ENCODE assay signal across 10 cellular contexts in the genomic region with DNA sequence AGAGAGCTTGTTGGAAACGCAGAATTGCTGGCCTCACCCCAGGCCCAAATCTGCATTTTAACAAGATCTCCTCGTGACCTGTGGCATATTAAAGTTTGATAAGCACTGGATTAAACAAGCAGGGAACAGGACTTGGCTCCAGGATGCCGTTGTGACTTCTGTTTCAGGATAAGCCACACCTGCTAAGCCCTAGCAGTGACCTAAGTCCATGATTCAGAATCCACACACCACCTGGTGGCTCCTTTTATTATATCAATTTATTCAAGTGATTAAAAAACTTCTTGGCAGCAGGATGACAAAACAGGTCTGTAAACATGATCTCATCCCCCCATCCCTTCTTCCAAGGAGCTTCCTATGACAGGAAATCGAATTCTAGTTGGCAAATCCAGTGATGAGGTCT. TPM values are rescaled to one million over a fixed set of nuclear protein-coding genes. Genes with fewer than 3 reads are reported as not detected.
DNase-seq lines count a peak whose midpoint lies in the region; ATAC-seq and TF ChIP-seq lines count a peak whose summit lies in the region.
"Had no signal": no experiment of that assay in that cellular context is flagged by ENCODE, and none has a peak within 500 bp of the region (broad histone marks: within the 10 kb centered on the region; RNA-seq: fewer than 3 reads in every experiment).

No MANE protein-coding gene starts in this region.

- no peaks in the 10 kb centered on the region for H3K4me1 Mint-ChIP-seq in Calu3 (ENCODE audit: low read depth, unreplicated experiment)
- H3K4me1 Mint-ChIP-seq in natural killer cell: no peaks in the 10 kb centered on the region
- H3K4me1 Mint-ChIP-seq: activated CD4-positive, alpha-beta T cell treated with anti-CD3 and anti-CD28 coated beads for 36 hours had no signal

- no peaks in the 10 kb centered on the region for H3K9me3 ChIP-seq in MM.1S (replicated peaks; ENCODE audit: insufficient read depth, low read length)

- H3K9me3 Mint-ChIP-seq in Calu3 (ENCODE audit: low read depth, unreplicated experiment) (no peaks in the 10 kb centered on the region), natural killer cell (no peaks in the 10 kb centered on the region)

- H3K79me2 ChIP-seq in MM.1S (ENCODE audit: low read length): no peaks in the 10 kb centered on the region

- peaks cover 39% of the 10 kb centered on the region for H3K27me3 Mint-ChIP-seq in Calu3 (ENCODE audit: unreplicated experiment)
- no peaks in the 10 kb centered on the region for H3K27me3 Mint-ChIP-seq in natural killer cell (ENCODE audit: low read depth in 2 of 2)
- H3K27me3 Mint-ChIP-seq: activated CD4-positive, alpha-beta T cell treated with anti-CD3 and anti-CD28 coated beads for 36 hours had no signal

- no peaks in the 10 kb centered on the region for H3K9me2 ChIP-seq in MM.1S (replicated peaks; ENCODE audit: insufficient read depth, low read length)

- H3K27me3 ChIP-seq in MM.1S (replicated peaks; ENCODE audit: insufficient read depth, low read length) (peaks cover 41% of the 10 kb centered on the region), layer of hippocampus (ENCODE audit: control insufficient read depth, insufficient read depth, low read length) (no peaks in the 10 kb centered on the region)

- intact Hi-C loops in Calu3 (cut with micrococcal nuclease; ENCODE audit: unreplicated experiment): loop anchor here (2.0 to 10.0 kb wide), 3 partner anchors 66 to 510 kb away; partner anchors contain the start of gene SEC14L5
- intact Hi-C loops in natural killer cell (cut with micrococcal nuclease): no loop called here

- DNase-seq in Calu3 (peak; percentile 51), MM.1S (peak; percentile 55), RPMI8226 (peak; percentile 74), natural killer cell (no peak), AG20443 (ENCODE audit: low spot score) (no peak)

- no peaks in the 10 kb centered on the region for H4K20me1 ChIP-seq in MM.1S (ENCODE audit: insufficient read depth, low read length)

- H3K36me3 Mint-ChIP-seq in Calu3 (ENCODE audit: insufficient read depth, unreplicated experiment): no peaks in the 10 kb centered on the region
- no peaks in the 10 kb centered on the region for H3K36me3 Mint-ChIP-seq in natural killer cell

- H3K4me2 ChIP-seq in MM.1S (ENCODE audit: low read depth, low read length): no peak overlapping the region
- H3K4me2 ChIP-seq: smooth muscle cell had no signal

- H3K27ac Mint-ChIP-seq in Calu3 (ENCODE audit: unreplicated experiment) (no peak overlapping the region), natural killer cell (no peak overlapping the region)
- H3K27ac Mint-ChIP-seq: activated CD4-positive, alpha-beta T cell treated with anti-CD3 and anti-CD28 coated beads for 36 hours had no signal

- CTCF ChIA-PET in Calu3 (lab: Charles Lee): no interaction called here

- ATAC-seq in natural killer cell (no peak), HG03159 (IDR thresholded peaks at IDR 0.05; ENCODE audit: unreplicated experiment) (no peak), HG03457 (IDR thresholded peaks at IDR 0.05; ENCODE audit: unreplicated experiment) (no peak)
- ATAC-seq: activated CD4-positive, alpha-beta T cell treated with anti-CD3 and anti-CD28 coated beads for 36 hours had no signal

- no peak overlapping the region for H3K4me3 Mint-ChIP-seq in Calu3 (ENCODE audit: low read depth, unreplicated experiment)
- H3K4me3 Mint-ChIP-seq in natural killer cell: no peak overlapping the region
- H3K4me3 Mint-ChIP-seq: activated CD4-positive, alpha-beta T cell treated with anti-CD3 and anti-CD28 coated beads for 36 hours had no signal

- TF ChIP-seq CTCF in Calu3 (IDR thresholded peaks at IDR 0.05; ENCODE audit: unreplicated experiment): peak; percentile 55
- peak; percentile 27 for TF ChIP-seq CTCF in MM.1S (IDR thresholded peaks at IDR 0.05; ENCODE audit: low read length)
- TF ChIP-seq CTCF in natural killer cell (IDR thresholded peaks at IDR 0.05): no peak

- H3K4me1 ChIP-seq in MM.1S (ENCODE audit: low read length): no peaks in the 10 kb centered on the region

- H2AFZ ChIP-seq in MM.1S (ENCODE audit: low read length): no peak overlapping the region

- no peaks in the 10 kb centered on the region for H3K36me3 ChIP-seq in MM.1S (replicated peaks; ENCODE audit: insufficient read depth, low read length)

- no peak overlapping the region for H3K4me3 ChIP-seq in MM.1S (ENCODE audit: low read length)
- H3K4me3 ChIP-seq: smooth muscle cell had no signal

- no peak overlapping the region for H3K27ac ChIP-seq in MM.1S (ENCODE audit: low read length)
- peak overlapping the region; percentile 72 for H3K27ac ChIP-seq in layer of hippocampus (ENCODE audit: low read depth, low read length)

- no peaks in the 10 kb centered on the region for H3F3A ChIP-seq in MM.1S (ENCODE audit: insufficient read depth, low read length)

- BruUV-seq in Calu3 (replicated peaks; lab: Mats Ljungman, UMichigan): no TSS peak

- H3K9ac ChIP-seq in MM.1S (ENCODE audit: low read length): no peak overlapping the region

RNA-seq across cellular contexts. Expression of gene NAGPA, which starts 9.1 kb away (rescaled TPM):
- total RNA-seq in Calu3 (2022) (15.8 and 16.1 TPM in 2 replicates), natural killer cell (10 to 100 TPM; 14.7 to 27.8 (median 23.0) TPM)

RNA-seq across cellular contexts. Expression of gene C16orf89, which starts 41.1 kb away (rescaled TPM):
- not detected in 2 replicates for total RNA-seq in Calu3 (2022)
- not detected for total RNA-seq in natural killer cell
- total RNA-seq: activated CD4-positive, alpha-beta T cell treated with anti-CD3 and anti-CD28 coated beads for 36 hours; smooth muscle cell had no signal

RNA-seq across cellular contexts. Expression of gene ALG1, which starts 47.0 kb away (rescaled TPM):
- total RNA-seq in Calu3 (2022) (38.3 and 41.6 TPM in 2 replicates), natural killer cell (10 to 100 TPM; 13.4 to 20.0 (median 17.4) TPM)

Comparison
In these comparisons a context has a peak if more than half of its experiments do, and no peak if none do; other contexts are left out.
1. DNase-seq: peak in Calu3 (single experiment), MM.1S (single experiment) and RPMI8226 (single experiment); none in natural killer cell (single experiment) and AG20443 (single experiment).